ENCODE assay signal across 8 cellular contexts in genomic region chrX:136319600-136319999, GRCh38. TPM values are rescaled to one million over a fixed set of nuclear protein-coding genes. Genes with fewer than 3 reads are reported as not detected.
"Had no signal": no experiment of that assay in that cellular context is flagged by ENCODE, and none has a peak within 500 bp of the region (broad histone marks: within the 10 kb centered on the region; RNA-seq: fewer than 3 reads in every experiment).

No MANE protein-coding gene starts in this region.

- H3K27ac Mint-ChIP-seq: IgD-negative memory B cell had no signal

- H3K27me3 Mint-ChIP-seq: IgD-negative memory B cell had no signal

- H3K4me3 Mint-ChIP-seq: IgD-negative memory B cell had no signal

- DNase-seq: IMR-90, KBM-7, KG1 had no signal

- H3K4me1 Mint-ChIP-seq: IgD-negative memory B cell had no signal

- FAIRE-seq: HepG2, HTR-8/SVneo had no signal

- H3K36me3 Mint-ChIP-seq: IgD-negative memory B cell had no signal

- H3K27ac ChIP-seq: HL-60 had no signal

- H3K9me3 Mint-ChIP-seq: IgD-negative memory B cell had no signal

- ATAC-seq: HepG2 had no signal

RNA-seq across cellular contexts. Expression of gene ADGRG4, which starts 18.8 kb away (rescaled TPM):
- total RNA-seq: HepG2, HT-29, IMR-90 had no signal
- polyA plus RNA-seq: HepG2, IgD-negative memory B cell had no signal
